ENCODE assay signal across 8 cellular contexts in the genomic region with DNA sequence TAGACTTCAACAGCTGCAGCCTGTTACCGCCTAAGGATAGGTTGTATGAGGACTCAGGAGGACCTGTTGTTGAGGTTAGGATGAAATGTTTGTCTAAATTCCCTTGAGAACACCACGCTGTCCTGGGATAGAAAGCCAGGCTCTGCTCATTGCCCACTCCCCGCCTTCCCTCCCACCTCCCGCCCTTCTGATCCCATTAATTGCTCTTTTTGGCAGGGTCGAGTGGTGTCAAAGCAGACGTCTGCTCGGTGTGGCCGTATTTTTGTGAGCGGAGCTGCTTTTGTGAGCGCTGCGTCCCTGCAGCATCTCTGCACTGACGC.
DNase-seq lines count a peak whose midpoint lies in the region; ATAC-seq and TF ChIP-seq lines count a peak whose summit lies in the region.

No MANE protein-coding gene starts in this region.

- H3K79me2 ChIP-seq in Loucy (ENCODE audit: insufficient read depth, low read length), result no peaks in the 10 kb centered on the region

- H3K36me3 Mint-ChIP-seq in natural killer cell treated with Interleukin-12 subunit alpha and Interleukin-12 subunit beta and Interleukin-15 and Interleukin-18, amount 100 ng/mL, for 72 hours, result no peaks in the 10 kb centered on the region

- peak overlapping the region; percentile 88 for H3K4me3 Mint-ChIP-seq in natural killer cell treated with Interleukin-12 subunit alpha and Interleukin-12 subunit beta and Interleukin-15 and Interleukin-18, amount 100 ng/mL, for 72 hours

- H3K9me2 ChIP-seq in Loucy (replicated peaks; ENCODE audit: low read depth, low read length), result no peaks in the 10 kb centered on the region

- peak overlapping the region; percentile 54 for H3K4me3 ChIP-seq in AG09309 (ENCODE audit: control insufficient read depth, low read depth, low read length)
- H3K4me3 ChIP-seq in Loucy (ENCODE audit: low read length, poor library complexity, severe bottlenecking), result peak overlapping the region; percentile 65
- peak overlapping the region; percentile 79 to 88 for H3K4me3 ChIP-seq in duodenal mucosa (ENCODE audit: low read depth in 1 of 2, low read length in 2 of 2)

- H3K27ac ChIP-seq in duodenal mucosa (ENCODE audit: low read depth, low read length), result no peak overlapping the region

- H3K4me2 ChIP-seq in Loucy (ENCODE audit: low read depth, low read length, poor library complexity, severe bottlenecking), result peak overlapping the region; percentile 70

- peaks cover 22% of the 10 kb centered on the region for H3K27me3 ChIP-seq in Loucy (ENCODE audit: insufficient read depth, low read length, poor library complexity, severe bottlenecking)
- H3K27me3 ChIP-seq in duodenal mucosa (ENCODE audit: control insufficient read depth in 1 of 2, insufficient read depth in 2 of 2, low read length in 2 of 2), result no peaks in the 10 kb centered on the region

- H3K9ac ChIP-seq in Loucy (ENCODE audit: low read depth, low read length, poor library complexity, severe bottlenecking) (peak overlapping the region; percentile 7), duodenal mucosa (ENCODE audit: low read depth in 1 of 2, low read length in 2 of 2) (peak overlapping the region; percentile 49 to 66)

- DNase-seq in AG09309 (ENCODE audit: low read depth) (no peak), middle frontal gyrus (ENCODE audit: extremely low spot score, low spot score) (no peak), 8988T (no peak), OCI-M1 (lab: John Stamatoyannopoulos, UW) (no peak), NCI-H2196 treated with DMSO at 0.1 percent for 48 hours (lab: John Stamatoyannopoulos, UW; ENCODE audit: unreplicated experiment) (no peak)
- no peak for DNase-seq in natural killer cell treated with Interleukin-12 subunit alpha and Interleukin-12 subunit beta and Interleukin-15 and Interleukin-18, amount 100 ng/mL, for 72 hours (ENCODE audit: low spot score)

- H3K4me1 ChIP-seq in Loucy (ENCODE audit: insufficient read depth, low read length, poor library complexity, severe bottlenecking), result peaks cover 7% of the 10 kb centered on the region
- H3K4me1 ChIP-seq in duodenal mucosa (ENCODE audit: control insufficient read depth in 1 of 2, insufficient read depth in 2 of 2, low read length in 2 of 2), result peaks cover 8 to 12% of the 10 kb centered on the region in 2 donors

- no peak for TF ChIP-seq CTCF in AG09309 (IDR thresholded peaks at IDR 0.05; ENCODE audit: control insufficient read depth, insufficient read depth, low read depth, low read length, missing control alignments)
- TF ChIP-seq CTCF in Loucy (conservative IDR thresholded peaks at IDR 0.05; ENCODE audit: low read length), result no peak

- no peak overlapping the region for H3K27ac Mint-ChIP-seq in natural killer cell treated with Interleukin-12 subunit alpha and Interleukin-12 subunit beta and Interleukin-15 and Interleukin-18, amount 100 ng/mL, for 72 hours

- ATAC-seq in natural killer cell treated with Interleukin-12 subunit alpha and Interleukin-12 subunit beta and Interleukin-15 and Interleukin-18, amount 100 ng/mL, for 72 hours, result no peak

- H3K4me1 Mint-ChIP-seq in natural killer cell treated with Interleukin-12 subunit alpha and Interleukin-12 subunit beta and Interleukin-15 and Interleukin-18, amount 100 ng/mL, for 72 hours (ENCODE audit: low read depth in 2 of 2), result peaks cover 14 to 15% of the 10 kb centered on the region in 2 donors

- no peaks in the 10 kb centered on the region for H3F3A ChIP-seq in Loucy (ENCODE audit: low read depth)

- H4K20me1 ChIP-seq in Loucy (ENCODE audit: insufficient read depth, low read length, poor library complexity, severe bottlenecking), result no peaks in the 10 kb centered on the region

- H3K36me3 ChIP-seq in Loucy (ENCODE audit: insufficient read depth, low read length), result no peaks in the 10 kb centered on the region
- H3K36me3 ChIP-seq in duodenal mucosa (ENCODE audit: control insufficient read depth in 1 of 2, insufficient read depth in 2 of 2, low read length in 2 of 2), result no peaks in the 10 kb centered on the region

- H2AFZ ChIP-seq in Loucy (ENCODE audit: low read length), result peak overlapping the region; percentile 96

- H3K9me3 Mint-ChIP-seq in natural killer cell treated with Interleukin-12 subunit alpha and Interleukin-12 subunit beta and Interleukin-15 and Interleukin-18, amount 100 ng/mL, for 72 hours, result no peaks in the 10 kb centered on the region

- H3K9me3 ChIP-seq in Loucy (ENCODE audit: insufficient read depth, low read depth, low read length) (no peaks in the 10 kb centered on the region), duodenal mucosa (ENCODE audit: control insufficient read depth in 1 of 2, low read length in 2 of 2) (no peaks in the 10 kb centered on the region)

- peaks cover 46 to 51% of the 10 kb centered on the region in 2 donors for H3K27me3 Mint-ChIP-seq in natural killer cell treated with Interleukin-12 subunit alpha and Interleukin-12 subunit beta and Interleukin-15 and Interleukin-18, amount 100 ng/mL, for 72 hours
